Comparison of ENCODE assay signal across 8 cellular contexts in genomic region chr5:95647331-95647659, GRCh38. TPM values are rescaled to one million over a fixed set of nuclear protein-coding genes. Genes with fewer than 3 reads are reported as not detected.
DNase-seq lines count a peak whose midpoint lies in the region; ATAC-seq and TF ChIP-seq lines count a peak whose summit lies in the region.

No MANE protein-coding gene starts in this region.

- H3K4me3 ChIP-seq in GM08714 (ENCODE audit: low read length) (peak overlapping the region; percentile 56; the same call in 1 of the 2 replicates), SK-N-SH (ENCODE audit: low read depth in 2 of 2, low read length in 1 of 2) (peak overlapping the region; percentile 59 to 66), fibroblast of the aortic adventitia (ENCODE audit: low read depth, low read length) (peak overlapping the region; percentile 71), parathyroid adenoma (ENCODE audit: low read depth, low read length) (peak overlapping the region; percentile 70)

- H3K9me2 ChIP-seq in SK-N-SH = no peaks in the 10 kb centered on the region

- H4K20me1 ChIP-seq in SK-N-SH (ENCODE audit: insufficient read depth) = no peaks in the 10 kb centered on the region

- peak overlapping the region; percentile 64 to 89 for H3K27ac ChIP-seq in SK-N-SH (ENCODE audit: low read depth in 2 of 2, low read length in 1 of 2)
- peak overlapping the region; percentile 97 for H3K27ac ChIP-seq in parathyroid adenoma

- WGBS in SK-N-SH (ENCODE audit: low lambda C conversion rate) = 41% methylated on average over 10 of the region's 10 CpGs

- TF ChIP-seq CTCF in SK-N-SH (IDR thresholded peaks at IDR 0.05) (no peak), fibroblast of the aortic adventitia (IDR thresholded peaks at IDR 0.05; ENCODE audit: insufficient read depth, low read length) (no peak), parathyroid adenoma (IDR thresholded peaks at IDR 0.05) (no peak)

- no peak for TF ChIP-seq RAD21 in SK-N-SH (IDR thresholded peaks at IDR 0.05; ENCODE audit: low read length)

- DNase-seq in SK-N-SH (no peak), fibroblast of the aortic adventitia (ENCODE audit: low read depth) (no peak), NCI-H748 treated with DMSO at 0.1 percent for 48 hours (lab: John Stamatoyannopoulos, UW) (no peak), NCI-H1930 (lab: John Stamatoyannopoulos, UW) (no peak), NCI-H524 treated with DMSO at 0.1 percent for 48 hours (lab: John Stamatoyannopoulos, UW) (no peak)

- H3K9me3 ChIP-seq in SK-N-SH = no peaks in the 10 kb centered on the region
- no peaks in the 10 kb centered on the region for H3K9me3 ChIP-seq in parathyroid adenoma (ENCODE audit: control insufficient read depth, low read length)

- POLR2A ChIA-PET in SK-N-SH (lab: Yijun Ruan, JAX) = interaction anchor here (0.8 to 1.8 kb wide), 7 partner anchors 23 to 690 kb away, joined by 3 to 25 read pairs (median 4); partner anchors contain the start of gene RHOBTB3

- H3K4me2 ChIP-seq in SK-N-SH = peak overlapping the region; percentile 86
- H3K4me2 ChIP-seq in parathyroid adenoma (ENCODE audit: low read length) = peak overlapping the region; percentile 84

- H3K79me2 ChIP-seq in SK-N-SH (ENCODE audit: insufficient read depth) (no peaks in the 10 kb centered on the region), parathyroid adenoma (no peaks in the 10 kb centered on the region)

- CTCF ChIA-PET in SK-N-SH (lab: Yijun Ruan, JAX) = interaction anchor here (0.7 to 9.5 kb wide), 9 partner anchors 17 to 689 kb away, joined by 3 to 139 read pairs (median 6); partner anchors contain the start of gene RHOBTB3

- H2AFZ ChIP-seq in SK-N-SH (ENCODE audit: low read depth) = peak overlapping the region; percentile 92
- H2AFZ ChIP-seq in parathyroid adenoma = peak overlapping the region; percentile 95

- peak overlapping the region; percentile 78 for H3K9ac ChIP-seq in SK-N-SH
- peak overlapping the region; percentile 68 for H3K9ac ChIP-seq in parathyroid adenoma

- H3K27me3 ChIP-seq in SK-N-SH (ENCODE audit: insufficient read depth) (no peaks in the 10 kb centered on the region), parathyroid adenoma (ENCODE audit: control insufficient read depth, insufficient read depth, low read length) (no peaks in the 10 kb centered on the region)

- H3K36me3 ChIP-seq in SK-N-SH (replicated peaks in 1 of 2; ENCODE audit: control insufficient read depth in 1 of 2, insufficient read depth in 2 of 2, low read length in 1 of 2) (no peaks in the 10 kb centered on the region), parathyroid adenoma (ENCODE audit: control insufficient read depth, insufficient read depth, low read length) (no peaks in the 10 kb centered on the region)

- no peak for ATAC-seq in GM21381 (IDR thresholded peaks at IDR 0.05; ENCODE audit: unreplicated experiment)

- TF ChIP-seq EP300 in SK-N-SH (IDR thresholded peaks at IDR 0.05; ENCODE audit: borderline replicate concordance in 1 of 2, low read depth in 1 of 2, low read length in 1 of 2) = no peak

- H3F3A ChIP-seq in SK-N-SH (replicated peaks; ENCODE audit: insufficient read depth) = peaks cover 13% of the 10 kb centered on the region

- H3K4me1 ChIP-seq in SK-N-SH (ENCODE audit: control insufficient read depth in 1 of 2, insufficient read depth in 2 of 2, low read depth in 1 of 2, low read length in 1 of 2) = peaks cover 0 to 6% of the 10 kb centered on the region in 2 experiments; a peak in 2 of 4 replicates
- peaks cover 7% of the 10 kb centered on the region for H3K4me1 ChIP-seq in parathyroid adenoma

TF ChIP-seq in SK-N-SH, 30 proteins besides CTCF, POLR2A, EP300 and RAD21:
- no peak for TF ChIP-seq USF2 (IDR thresholded peaks at IDR 0.05; ENCODE audit: borderline replicate concordance, low read depth, low read length)
- TF ChIP-seq TAF1 (IDR thresholded peaks at IDR 0.05; ENCODE audit: borderline replicate concordance, low read depth, low read length) = no peak
- TF ChIP-seq, protein P1, sequence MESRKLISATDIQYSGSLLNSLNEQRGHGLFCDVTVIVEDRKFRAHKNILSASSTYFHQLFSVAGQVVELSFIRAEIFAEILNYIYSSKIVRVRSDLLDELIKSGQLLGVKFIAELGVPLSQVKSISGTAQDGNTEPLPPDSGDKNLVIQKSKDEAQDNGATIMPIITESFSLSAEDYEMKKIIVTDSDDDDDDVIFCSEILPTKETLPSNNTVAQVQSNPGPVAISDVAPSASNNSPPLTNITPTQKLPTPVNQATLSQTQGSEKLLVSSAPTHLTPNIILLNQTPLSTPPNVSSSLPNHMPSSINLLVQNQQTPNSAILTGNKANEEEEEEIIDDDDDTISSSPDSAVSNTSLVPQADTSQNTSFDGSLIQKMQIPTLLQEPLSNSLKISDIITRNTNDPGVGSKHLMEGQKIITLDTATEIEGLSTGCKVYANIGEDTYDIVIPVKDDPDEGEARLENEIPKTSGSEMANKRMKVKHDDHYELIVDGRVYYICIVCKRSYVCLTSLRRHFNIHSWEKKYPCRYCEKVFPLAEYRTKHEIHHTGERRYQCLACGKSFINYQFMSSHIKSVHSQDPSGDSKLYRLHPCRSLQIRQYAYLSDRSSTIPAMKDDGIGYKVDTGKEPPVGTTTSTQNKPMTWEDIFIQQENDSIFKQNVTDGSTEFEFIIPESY (IDR thresholded peaks at IDR 0.05; ENCODE audit: borderline replicate concordance, low read depth) = no peak
- TF ChIP-seq FOSL2 (IDR thresholded peaks at IDR 0.05; ENCODE audit: borderline replicate concordance, low read depth) = no peak
- no peak for TF ChIP-seq SMC3 (IDR thresholded peaks at IDR 0.05; ENCODE audit: low read depth, low read length)
- no peak for TF ChIP-seq RFX5 (IDR thresholded peaks at IDR 0.05; ENCODE audit: low read length)

RNA-seq across cellular contexts. Expression of gene RFESD, which starts 0.7 kb away (rescaled TPM):
- 1.8 and 3.1 TPM in 2 replicates for polyA plus RNA-seq in SK-N-SH (2012; rRNA removed)
- 3.0 and 3.6 TPM in 2 replicates for polyA plus RNA-seq in SK-N-SH (2012; cell fraction: cytosol; rRNA removed)
- 0.66 and 2.2 TPM in 2 replicates for polyA plus RNA-seq in SK-N-SH (2012; cell fraction: nucleus; rRNA removed)
- total RNA-seq in fibroblast of the aortic adventitia (ENCODE audit: low replicate concordance) = 0.33 and 4.7 TPM in 2 replicates

RNA-seq across cellular contexts. Expression of gene GPR150, which starts 27.4 kb away (rescaled TPM):
- 0.06 and 0.07 TPM in 2 replicates for polyA plus RNA-seq in SK-N-SH (2012; rRNA removed)
- polyA plus RNA-seq in SK-N-SH (2012; cell fraction: cytosol; rRNA removed) = 0.07 and 0.08 TPM in 2 replicates
- 0.08 and 0.14 TPM in 2 replicates for polyA plus RNA-seq in SK-N-SH (2012; cell fraction: nucleus; rRNA removed)
- total RNA-seq in fibroblast of the aortic adventitia (ENCODE audit: low replicate concordance) = 0.27 and 0.98 TPM in 2 replicates

RNA-seq across cellular contexts. Expression of gene SPATA9, which starts 35.5 kb away (rescaled TPM):
- 0.07 and 0.13 TPM in 2 replicates for polyA plus RNA-seq in SK-N-SH (2012; rRNA removed)
- 0.14 and 0.21 TPM in 2 replicates for polyA plus RNA-seq in SK-N-SH (2012; cell fraction: cytosol; rRNA removed)
- 0.23 and 0.63 TPM in 2 replicates for polyA plus RNA-seq in SK-N-SH (2012; cell fraction: nucleus; rRNA removed)
- 0.54 TPM in 1 of 2 replicates, not detected in the other for total RNA-seq in fibroblast of the aortic adventitia (ENCODE audit: low replicate concordance)
